Comparison of ENCODE assay signal across 9 cellular contexts in genomic region chr22:39176067-39176621, GRCh38. TPM values are rescaled to one million over a fixed set of nuclear protein-coding genes. Genes with fewer than 3 reads are reported as not detected.
DNase-seq lines count a peak whose midpoint lies in the region; ATAC-seq and TF ChIP-seq lines count a peak whose summit lies in the region.
"Had no signal": no experiment of that assay in that cellular context is flagged by ENCODE, and none has a peak within 500 bp of the region (broad histone marks: within the 10 kb centered on the region; RNA-seq: fewer than 3 reads in every experiment).

No MANE protein-coding gene starts in this region.

- no peak overlapping the region for H3K4me3 ChIP-seq in CD8-positive, alpha-beta memory T cell (ENCODE audit: low read length)
- no peak overlapping the region for H3K4me3 ChIP-seq in SJSA1
- H3K4me3 ChIP-seq in gastroesophageal sphincter: peak overlapping the region in 1 of 2 donors; percentile 10

- peaks cover 61% of the 10 kb centered on the region for H3K4me1 ChIP-seq in CD8-positive, alpha-beta memory T cell (ENCODE audit: insufficient read depth, low read length)
- peaks cover 63% of the 10 kb centered on the region for H3K4me1 ChIP-seq in SJSA1 (replicated peaks)
- peaks cover 3 to 79% (median 59%) of the 10 kb centered on the region in 3 donors for H3K4me1 ChIP-seq in gastroesophageal sphincter

- H3K4me1 Mint-ChIP-seq in CD8-positive, alpha-beta memory T cell: peaks cover 63 to 83% (median 75%) of the 10 kb centered on the region in 3 donors
- peaks cover 60% of the 10 kb centered on the region for H3K4me1 Mint-ChIP-seq in osteocyte (ENCODE audit: unreplicated experiment)

- peak overlapping the region in 1 of 7 donors; percentile 54 for H3K4me3 Mint-ChIP-seq in CD8-positive, alpha-beta memory T cell
- H3K4me3 Mint-ChIP-seq in osteocyte (ENCODE audit: unreplicated experiment): no peak overlapping the region

- H3K27ac Mint-ChIP-seq in CD8-positive, alpha-beta memory T cell: peak overlapping the region in 7 of 8 donors; percentile 92 to 99 (median 97)
- peak overlapping the region; percentile 100 for H3K27ac Mint-ChIP-seq in osteocyte (ENCODE audit: unreplicated experiment)

- H3K27me3 Mint-ChIP-seq in CD8-positive, alpha-beta memory T cell: no peaks in the 10 kb centered on the region
- no peaks in the 10 kb centered on the region for H3K27me3 Mint-ChIP-seq in osteocyte (ENCODE audit: unreplicated experiment)

- WGBS in gastroesophageal sphincter (ENCODE audit: low coverage in 1 of 2), 2 donors: no CpG with 5 or more reads among the region's 21 CpGs

- TF ChIP-seq EP300 in gastroesophageal sphincter (IDR thresholded peaks at IDR 0.05): peak; percentile 53

- H3K36me3 Mint-ChIP-seq in CD8-positive, alpha-beta memory T cell: peaks cover 0 to 1% (median 0%) of the 10 kb centered on the region in 3 donors
- H3K36me3 Mint-ChIP-seq in osteocyte (ENCODE audit: unreplicated experiment): no peaks in the 10 kb centered on the region

- no peak for DNase-seq in CD8-positive, alpha-beta memory T cell
- peak; percentile 93 to 96 for DNase-seq in SJSA1 (ENCODE audit: low read depth in 1 of 2, low spot score in 2 of 2)
- DNase-seq in osteocyte (ENCODE audit: extremely low spot score, unreplicated experiment): peak; percentile 90
- DNase-seq in activated CD4-positive, CD25-positive, alpha-beta regulatory T cell (lab: John Stamatoyannopoulos, UW): no peak
- no peak for DNase-seq in activated naive CD4-positive, alpha-beta T cell (lab: John Stamatoyannopoulos, UW)
- DNase-seq in NCI-H2107 (lab: John Stamatoyannopoulos, UW): no peak

- H3K9me3 ChIP-seq in CD8-positive, alpha-beta memory T cell (ENCODE audit: low read length): no peaks in the 10 kb centered on the region
- no peaks in the 10 kb centered on the region; the same call in 1 of the 2 replicates for H3K9me3 ChIP-seq in SJSA1 (replicated peaks)
- no peaks in the 10 kb centered on the region for H3K9me3 ChIP-seq in gastroesophageal sphincter

- no peak overlapping the region for H3K27ac ChIP-seq in CD8-positive, alpha-beta memory T cell (ENCODE audit: low read depth, low read length)
- H3K27ac ChIP-seq in SJSA1 (peak overlapping the region; percentile 96), gastroesophageal sphincter (peak overlapping the region in 3 of 4 donors; percentile 71 to 78 (median 75))
- H3K27ac ChIP-seq: KMS-11 had no signal

- CTCF ChIA-PET in CD8-positive, alpha-beta memory T cell (lab: Charles Lee): interaction anchor here (1.0 to 9.6 kb wide), 5 partner anchors 26 to 141 kb away, joined by 3 to 178 read pairs (median 4); partner anchors contain the start of gene RPL3

- no peaks in the 10 kb centered on the region for H3K36me3 ChIP-seq in CD8-positive, alpha-beta memory T cell (ENCODE audit: insufficient read depth, low read length)
- H3K36me3 ChIP-seq in SJSA1 (no peaks in the 10 kb centered on the region), gastroesophageal sphincter (no peaks in the 10 kb centered on the region)

- ATAC-seq in gastroesophageal sphincter: peak; percentile 74
- ATAC-seq in HG03139 (IDR thresholded peaks at IDR 0.05; ENCODE audit: unreplicated experiment): no peak

- POLR2A ChIA-PET in CD8-positive, alpha-beta memory T cell (lab: Charles Lee): no interaction called here

- no peak for TF ChIP-seq POLR2A in gastroesophageal sphincter (IDR thresholded peaks at IDR 0.05)

- no peaks in the 10 kb centered on the region for H3K9me3 Mint-ChIP-seq in CD8-positive, alpha-beta memory T cell
- H3K9me3 Mint-ChIP-seq in osteocyte (ENCODE audit: unreplicated experiment): no peaks in the 10 kb centered on the region

- TF ChIP-seq CTCF in gastroesophageal sphincter (IDR thresholded peaks at IDR 0.05) (no peak), osteocyte (IDR thresholded peaks at IDR 0.05) (no peak)

- H3K27me3 ChIP-seq in CD8-positive, alpha-beta memory T cell (ENCODE audit: insufficient read depth, low read length, poor library complexity, severe bottlenecking): no peaks in the 10 kb centered on the region
- H3K27me3 ChIP-seq in SJSA1 (replicated peaks): no peaks in the 10 kb centered on the region
- no peaks in the 10 kb centered on the region for H3K27me3 ChIP-seq in gastroesophageal sphincter

RNA-seq across cellular contexts. Expression of gene CBX7, which starts 23.7 kb away (rescaled TPM):
- total RNA-seq in CD8-positive, alpha-beta memory T cell: 10 to 100 TPM; 26.1 to 26.4 TPM
- polyA plus RNA-seq in CD8-positive, alpha-beta memory T cell: 29.7 TPM
- total RNA-seq in SJSA1 (2014; rRNA removed; shearing (Covaris generic)): 5.5 and 6.3 TPM in 2 replicates
- 100 to 1,000 TPM; 102 to 223 (median 171) TPM for total RNA-seq in gastroesophageal sphincter
- 8.1 and 9.6 TPM in 2 replicates for total RNA-seq in osteocyte

Comparison
In these comparisons a context has a peak if more than half of its experiments do, and no peak if none do; other contexts are left out.
1. DNase-seq: peak in SJSA1 (2 of 2) and osteocyte (single experiment); none in CD8-positive, alpha-beta memory T cell (0 of 5), activated CD4-positive, CD25-positive, alpha-beta regulatory T cell (0 of 4), activated naive CD4-positive, alpha-beta T cell (0 of 4) and NCI-H2107 (single experiment).